Comparison of ENCODE assay signal across 10 cellular contexts in the genomic region with DNA sequence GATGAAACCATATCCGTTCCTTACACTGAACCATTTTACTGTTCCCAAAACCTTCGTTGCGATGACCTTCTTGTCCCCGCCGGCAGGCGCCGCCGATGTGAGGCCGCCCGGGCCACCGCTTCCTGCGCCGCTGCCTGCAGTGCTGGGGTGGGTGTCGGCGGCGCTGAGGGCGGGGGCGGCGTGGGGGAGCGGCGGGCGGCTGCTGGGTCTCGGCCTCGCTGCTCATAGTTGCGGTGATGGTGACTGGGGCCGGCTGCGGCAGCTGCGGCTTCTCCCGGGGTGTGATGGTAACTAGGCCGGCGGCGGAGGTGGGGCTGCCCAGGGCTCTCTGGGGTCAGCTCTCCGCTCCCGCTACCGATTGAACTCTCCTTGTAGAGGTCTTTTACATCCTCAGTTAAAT. TPM values are rescaled to one million over a fixed set of nuclear protein-coding genes. Genes with fewer than 3 reads are reported as not detected.
DNase-seq lines count a peak whose midpoint lies in the region; ATAC-seq lines count a peak whose summit lies in the region.
"Had no signal": no experiment of that assay in that cellular context is flagged by ENCODE, and none has a peak within 500 bp of the region (broad histone marks: within the 10 kb centered on the region; RNA-seq: fewer than 3 reads in every experiment).

No MANE protein-coding gene starts in this region.

- peak in 1 of 3 donors; percentile 15 for DNase-seq in T-helper 17 cell
- peak in 1 of 2 donors; percentile 12 for DNase-seq in activated naive CD4-positive, alpha-beta T cell treated with anti-CD3 and anti-CD28 coated beads, Interleukin-2, amount 50 U/mL, for 72 hours (ENCODE audit: low spot score in 2 of 2)
- peak; percentile 82 for DNase-seq in islet precursor cell
- DNase-seq in stimulated activated CD8-positive, alpha-beta memory T cell treated with anti-CD3 and anti-CD28 coated beads, Interleukin-2, amount 100 ng/mL, for 48 hours (ENCODE audit: low read depth in 2 of 2): peak; percentile 12 to 15
- no peak for DNase-seq in AG08395 (ENCODE audit: low spot score)
- DNase-seq in NCI-H2196 treated with DMSO at 0.1 percent for 48 hours (lab: John Stamatoyannopoulos, UW; ENCODE audit: unreplicated experiment): no peak
- DNase-seq in NCI-H226: no peak
- DNase-seq: NK-92 treated with Interleukin-12 subunit alpha and Interleukin-12 subunit beta, amount 100 ng/mL, for 24 hours had no signal

- H3K27me3 Mint-ChIP-seq in T-helper 17 cell: peaks cover 43% of the 10 kb centered on the region

- no peak overlapping the region for H3K27ac Mint-ChIP-seq in T-helper 17 cell
- H3K27ac Mint-ChIP-seq in activated naive CD4-positive, alpha-beta T cell treated with anti-CD3 and anti-CD28 coated beads, Interleukin-2, amount 50 U/mL, for 72 hours: no peak overlapping the region

- ATAC-seq in T-helper 17 cell (peak; percentile 46), HG02763 (IDR thresholded peaks at IDR 0.05; ENCODE audit: unreplicated experiment) (no peak)
- peak; percentile 26 to 51 for ATAC-seq in activated naive CD4-positive, alpha-beta T cell treated with anti-CD3 and anti-CD28 coated beads, Interleukin-2, amount 50 U/mL, for 72 hours

- H3K4me1 Mint-ChIP-seq in T-helper 17 cell: peaks cover 5% of the 10 kb centered on the region

- H3K9me3 Mint-ChIP-seq in activated naive CD4-positive, alpha-beta T cell treated with anti-CD3 and anti-CD28 coated beads, Interleukin-2, amount 50 U/mL, for 72 hours: peaks cover 13 to 21% of the 10 kb centered on the region in 2 donors

- peaks cover 9% of the 10 kb centered on the region for H3K9me3 ChIP-seq in T-helper 17 cell (ENCODE audit: control insufficient read depth, low read length, poor library complexity, severe bottlenecking)

- H3K4me3 Mint-ChIP-seq in T-helper 17 cell: peak overlapping the region; percentile 28

- H3K36me3 Mint-ChIP-seq in T-helper 17 cell (ENCODE audit: low read depth): no peaks in the 10 kb centered on the region
- peaks cover 15 to 18% of the 10 kb centered on the region in 2 donors for H3K36me3 Mint-ChIP-seq in activated naive CD4-positive, alpha-beta T cell treated with anti-CD3 and anti-CD28 coated beads, Interleukin-2, amount 50 U/mL, for 72 hours

RNA-seq across cellular contexts. Expression of a gene that starts 14.1 kb away (rescaled TPM):
- total RNA-seq in T-helper 17 cell: not detected
- not detected for total RNA-seq in activated naive CD4-positive, alpha-beta T cell treated with anti-CD3 and anti-CD28 coated beads, Interleukin-2, amount 50 U/mL, for 72 hours
- total RNA-seq: breast epithelium had no signal

Comparison
In these comparisons a context has a peak if more than half of its experiments do, and no peak if none do; other contexts are left out.
1. DNase-seq: peak in islet precursor cell (single experiment) and stimulated activated CD8-positive, alpha-beta memory T cell treated with anti-CD3 and anti-CD28 coated beads, Interleukin-2, amount 100 ng/mL, for 48 hours (2 of 2); none in AG08395 (single experiment), NCI-H2196 treated with DMSO at 0.1 percent for 48 hours (single experiment) and NCI-H226 (single experiment).